Comparison of ENCODE assay signal across 8 cellular contexts in genomic region chr3:184315506-184315867, GRCh38. TPM values are rescaled to one million over a fixed set of nuclear protein-coding genes. Genes with fewer than 3 reads are reported as not detected.
A peak's percentile ranks its signal among the peaks of the same experiment; 100 is the strongest.
DNase-seq lines count a peak whose midpoint lies in the region; ATAC-seq and TF ChIP-seq lines count a peak whose summit lies in the region.

No MANE protein-coding gene starts in this region.

- H3K9ac ChIP-seq in OCI-LY3 (ENCODE audit: low read length) = peak overlapping the region; percentile 96
- peak overlapping the region; percentile 91 for H3K9ac ChIP-seq in endodermal cell (ENCODE audit: extremely low read depth, low read length, poor library complexity, severe bottlenecking)

- peak overlapping the region; percentile 98 for H3K27ac ChIP-seq in left ventricle myocardium inferior (replicated peaks)
- peak overlapping the region; percentile 69 for H3K27ac ChIP-seq in OCI-LY3 (ENCODE audit: low read length)
- H3K27ac ChIP-seq in endodermal cell (ENCODE audit: low read depth, low read length) = peak overlapping the region; percentile 80

- H3K36me3 Mint-ChIP-seq in endodermal cell (ENCODE audit: low read depth) = peaks cover 29% of the 10 kb centered on the region
- peaks cover 13% of the 10 kb centered on the region for H3K36me3 Mint-ChIP-seq in osteocyte (ENCODE audit: unreplicated experiment)

- H4K20me1 ChIP-seq in OCI-LY3 (ENCODE audit: insufficient read depth, low read length) = peaks cover 52% of the 10 kb centered on the region

- H3K4me1 ChIP-seq in left ventricle myocardium inferior (peaks cover 57% of the 10 kb centered on the region), OCI-LY3 (ENCODE audit: low read length) (peaks cover 19% of the 10 kb centered on the region), endodermal cell (ENCODE audit: control insufficient read depth, insufficient read depth, low read length) (peaks cover 5% of the 10 kb centered on the region)

- H3K4me3 Mint-ChIP-seq in endodermal cell (peak overlapping the region; percentile 84), osteocyte (ENCODE audit: unreplicated experiment) (peak overlapping the region; percentile 79)

- H3K4me1 Mint-ChIP-seq in endodermal cell (peaks cover 22% of the 10 kb centered on the region), osteocyte (ENCODE audit: unreplicated experiment) (peaks cover 41% of the 10 kb centered on the region)

- H2AFZ ChIP-seq in OCI-LY3 (ENCODE audit: low read depth, low read length) = no peak overlapping the region

- DNase-seq in left ventricle myocardium inferior (no peak), Right ventricle myocardium inferior (ENCODE audit: missing footprints) (no peak), endodermal cell (no peak), osteocyte (ENCODE audit: extremely low spot score, unreplicated experiment) (no peak), Kasumi-1 (lab: John Stamatoyannopoulos, UW) (no peak), NCI-H128 (lab: John Stamatoyannopoulos, UW; ENCODE audit: unreplicated experiment) (no peak)

- H3K9me3 Mint-ChIP-seq in endodermal cell (no peaks in the 10 kb centered on the region), osteocyte (ENCODE audit: unreplicated experiment) (no peaks in the 10 kb centered on the region)

- H3K4me3 ChIP-seq in left ventricle myocardium inferior = peak overlapping the region; percentile 83
- peak overlapping the region; percentile 98 for H3K4me3 ChIP-seq in OCI-LY3 (ENCODE audit: low read length)
- peak overlapping the region; percentile 95 for H3K4me3 ChIP-seq in endodermal cell (ENCODE audit: low read length)

- H3K9me3 ChIP-seq in left ventricle myocardium inferior (replicated peaks) = no peaks in the 10 kb centered on the region
- H3K9me3 ChIP-seq in OCI-LY3 (ENCODE audit: insufficient read depth, low read length) = no peaks in the 10 kb centered on the region
- H3K9me3 ChIP-seq in endodermal cell (ENCODE audit: control insufficient read depth, low read length) = no peaks in the 10 kb centered on the region

- H3K27me3 Mint-ChIP-seq in endodermal cell (ENCODE audit: insufficient read depth) (no peaks in the 10 kb centered on the region), osteocyte (ENCODE audit: unreplicated experiment) (no peaks in the 10 kb centered on the region)

- 0 to 7% methylated on average over 3 to 8 of the region's 9 CpGs for WGBS in endodermal cell (ENCODE audit: insufficient coverage in 1 of 2, insufficient read length in 1 of 2), 2 experiments

- H3K27me3 ChIP-seq in left ventricle myocardium inferior (ENCODE audit: low read depth) = no peaks in the 10 kb centered on the region
- no peaks in the 10 kb centered on the region for H3K27me3 ChIP-seq in OCI-LY3 (ENCODE audit: low read depth, low read length)
- H3K27me3 ChIP-seq in endodermal cell (ENCODE audit: control insufficient read depth, insufficient read depth, low read length, poor library complexity, severe bottlenecking) = no peaks in the 10 kb centered on the region

- H3K27ac Mint-ChIP-seq in endodermal cell (peak overlapping the region; percentile 88), osteocyte (ENCODE audit: unreplicated experiment) (peak overlapping the region; percentile 81)

- no peak for ATAC-seq in Right ventricle myocardium inferior
- ATAC-seq in HG02840 (IDR thresholded peaks at IDR 0.05; ENCODE audit: low FRiP score, unreplicated experiment) = no peak

- peaks cover 59% of the 10 kb centered on the region for H3K79me2 ChIP-seq in OCI-LY3 (ENCODE audit: low read length)

- peak overlapping the region; percentile 88 for H3K4me2 ChIP-seq in OCI-LY3 (ENCODE audit: low read length)

- TF ChIP-seq CTCF in left ventricle myocardium inferior (IDR thresholded peaks at IDR 0.05; ENCODE audit: borderline replicate concordance) = no peak
- TF ChIP-seq CTCF in OCI-LY3 (IDR thresholded peaks at IDR 0.05; ENCODE audit: low read depth, low read length) = no peak
- TF ChIP-seq CTCF in endodermal cell (conservative IDR thresholded peaks at IDR 0.05) = no peak
- TF ChIP-seq CTCF in osteocyte (IDR thresholded peaks at IDR 0.05) = no peak

- H3K36me3 ChIP-seq in left ventricle myocardium inferior = peaks cover 23% of the 10 kb centered on the region
- H3K36me3 ChIP-seq in OCI-LY3 (replicated peaks; ENCODE audit: low read depth, low read length) = peaks cover 39% of the 10 kb centered on the region
- peaks cover 41% of the 10 kb centered on the region for H3K36me3 ChIP-seq in endodermal cell (ENCODE audit: control insufficient read depth, insufficient read depth, low read length)

- intact Hi-C loops in left ventricle myocardium inferior (cut with micrococcal nuclease) = no loop called here
- intact Hi-C loops in Right ventricle myocardium inferior (cut with DNase I) = no loop called here

RNA-seq across cellular contexts. Expression of gene EIF4G1, which starts 1.1 kb away (rescaled TPM):
- total RNA-seq in left ventricle myocardium inferior (224 TPM), Right ventricle myocardium inferior (274 TPM), endodermal cell (100 to 1,000 TPM; 408 to 475 TPM), osteocyte (367 and 385 TPM in 2 replicates)
- polyA plus RNA-seq in endodermal cell (2013, experiment 1 of 2) = 196 TPM
- polyA plus RNA-seq in endodermal cell (2013, experiment 2 of 2) = 206 TPM

RNA-seq across cellular contexts. Expression of gene PSMD2, which starts 16.4 kb away (rescaled TPM):
- total RNA-seq in left ventricle myocardium inferior (213 TPM), Right ventricle myocardium inferior (228 TPM), endodermal cell (100 to 1,000 TPM; 332 TPM), osteocyte (222 and 239 TPM in 2 replicates)
- polyA plus RNA-seq in endodermal cell (2013, experiment 1 of 2) = 318 TPM
- 281 TPM for polyA plus RNA-seq in endodermal cell (2013, experiment 2 of 2)

RNA-seq across cellular contexts. Expression of gene FAM131A, which starts 21.9 kb away (rescaled TPM):
- 30.2 TPM for total RNA-seq in left ventricle myocardium inferior
- total RNA-seq in Right ventricle myocardium inferior = 33.4 TPM
- 10 to 100 TPM; 18.3 to 24.1 TPM for total RNA-seq in endodermal cell
- polyA plus RNA-seq in endodermal cell (2013, experiment 1 of 2) = 28.0 TPM
- 25.5 TPM for polyA plus RNA-seq in endodermal cell (2013, experiment 2 of 2)
- total RNA-seq in osteocyte = 10.1 and 11.3 TPM in 2 replicates

RNA-seq across cellular contexts. Expression of gene ECE2, which starts 39.7 kb away (rescaled TPM):
- total RNA-seq in left ventricle myocardium inferior = not detected
- not detected for total RNA-seq in Right ventricle myocardium inferior
- total RNA-seq in endodermal cell = not detected
- polyA plus RNA-seq in endodermal cell (2013, experiment 1 of 2) = not detected
- polyA plus RNA-seq in endodermal cell (2013, experiment 2 of 2) = not detected
- not detected in 2 replicates for total RNA-seq in osteocyte

RNA-seq across cellular contexts. Expression of gene CLCN2, which starts 45.9 kb away (rescaled TPM):
- total RNA-seq in left ventricle myocardium inferior = 1.7 TPM
- 2.9 TPM for total RNA-seq in Right ventricle myocardium inferior
- total RNA-seq in endodermal cell = 10 to 100 TPM; 32.4 to 38.4 TPM
- 27.9 TPM for polyA plus RNA-seq in endodermal cell (2013, experiment 1 of 2)
- 23.3 TPM for polyA plus RNA-seq in endodermal cell (2013, experiment 2 of 2)
- 9.4 and 9.7 TPM in 2 replicates for total RNA-seq in osteocyte
